In genomic region chr17:66982011-66982508, GRCh38 we compare ENCODE assay signal across 30 cellular contexts. TPM values are rescaled to one million over a fixed set of nuclear protein-coding genes. Genes with fewer than 3 reads are reported as not detected.
DNase-seq lines count a peak whose midpoint lies in the region; ATAC-seq, FAIRE-seq and TF ChIP-seq lines count a peak whose summit lies in the region.
"Had no signal": no experiment of that assay in that cellular context is flagged by ENCODE, and none has a peak within 500 bp of the region (broad histone marks: within the 10 kb centered on the region; RNA-seq: fewer than 3 reads in every experiment).

No MANE protein-coding gene starts in this region.

- no peak for TF ChIP-seq EP300 in K562 (IDR thresholded peaks at IDR 0.05; ENCODE audit: low read length)

- POLR2A ChIA-PET in BJ (lab: Charles Lee), result no interaction called here
- POLR2A ChIA-PET in K562 (lab: Yijun Ruan, JAX), result interaction anchor here (1.4 kb wide), 1 partner anchor 11 kb away, joined by 5 read pairs; no protein-coding TSS in a partner anchor
- POLR2A ChIA-PET in activated CD4-positive, alpha-beta T cell treated with anti-CD3 and anti-CD28 coated beads for 36 hours (lab: Charles Lee), result no interaction called here

- TF ChIP-seq RAD21 in K562 (CRISPR knock-in tag; conservative IDR thresholded peaks at IDR 0.05 in 1 of 2, IDR thresholded peaks at IDR 0.05 in 1 of 2), result no peak

- H3K36me3 Mint-ChIP-seq in activated CD4-positive, alpha-beta T cell treated with anti-CD3 and anti-CD28 coated beads for 36 hours (ENCODE audit: low read depth), result no peaks in the 10 kb centered on the region
- H3K36me3 Mint-ChIP-seq: activated naive CD8-positive, alpha-beta T cell treated with anti-CD3 and anti-CD28 coated beads for 36 hours had no signal

- WGBS in K562 (ENCODE audit: insufficient coverage, low coverage, missing lambda C conversion rate), result 5% methylated on average over 14 of the region's 14 CpGs

- H3K4me3 Mint-ChIP-seq in activated CD4-positive, alpha-beta T cell treated with anti-CD3 and anti-CD28 coated beads for 36 hours, result no peak overlapping the region
- H3K4me3 Mint-ChIP-seq: activated CD8-positive, alpha-beta T cell treated with anti-CD3 and anti-CD28 coated beads, Interleukin-2, amount 10 ng/mL, durations not matched to agents 7 days and 5 days; activated naive CD8-positive, alpha-beta T cell treated with anti-CD3 and anti-CD28 coated beads for 36 hours; T-helper 17 cell had no signal

- TF ChIP-seq CTCF in BJ (IDR thresholded peaks at IDR 0.05; ENCODE audit: insufficient read depth, low read depth, low read length) (no peak), K562 (IDR thresholded peaks at IDR 0.05 in 2 of 3, conservative IDR thresholded peaks at IDR 0.05 in 1 of 3; ENCODE audit: insufficient read depth in 2 of 3, low read depth in 1 of 3, low read length in 3 of 3) (no peak)

- H3K4me1 Mint-ChIP-seq in activated CD4-positive, alpha-beta T cell treated with anti-CD3 and anti-CD28 coated beads for 36 hours, result peaks cover 3% of the 10 kb centered on the region

- H3K27me3 ChIP-seq in BJ (ENCODE audit: control insufficient read depth, insufficient read depth, low read length), result peaks cover 42% of the 10 kb centered on the region
- H3K27me3 ChIP-seq in Karpas-422 (ENCODE audit: low read length), result no peaks in the 10 kb centered on the region
- H3K27me3 ChIP-seq in K562 (ENCODE audit: control insufficient read depth in 2 of 2, insufficient read depth in 2 of 2, low read length in 2 of 2), result peaks cover 10 to 51% of the 10 kb centered on the region in 2 experiments
- H3K27me3 ChIP-seq: thyroid gland had no signal

- H3K4me2 ChIP-seq in Karpas-422 (ENCODE audit: low read depth, low read length, poor library complexity, severe bottlenecking), result no peak overlapping the region
- H3K4me2 ChIP-seq in K562 (ENCODE audit: insufficient read depth, low read length), result no peak overlapping the region
- H3K4me2 ChIP-seq: hepatocyte, SK-N-SH had no signal

- H3K9me1 ChIP-seq in K562 (ENCODE audit: control insufficient read depth, insufficient read depth, low read length), result no peaks in the 10 kb centered on the region

- TF ChIP-seq POLR2A in K562 (conservative IDR thresholded peaks at IDR 0.05), result no peak

- H3K9me3 ChIP-seq in Karpas-422 (ENCODE audit: low read length) (no peaks in the 10 kb centered on the region), K562 (replicated peaks; ENCODE audit: control insufficient read depth, insufficient read depth, low read depth, low read length) (no peaks in the 10 kb centered on the region; the same call in 1 of the 2 replicates)
- H3K9me3 ChIP-seq: Caco-2, SK-N-SH, thyroid gland had no signal

- H3K79me2 ChIP-seq in Karpas-422 (ENCODE audit: low read length), result no peaks in the 10 kb centered on the region
- H3K79me2 ChIP-seq in K562 (ENCODE audit: control insufficient read depth, insufficient read depth, low read length), result no peaks in the 10 kb centered on the region
- H3K79me2 ChIP-seq: hepatocyte had no signal

- H4K20me1 ChIP-seq in Karpas-422 (ENCODE audit: insufficient read depth, low read depth, low read length), result no peaks in the 10 kb centered on the region
- peaks cover 6% of the 10 kb centered on the region; the same call in 1 of the 2 replicates for H4K20me1 ChIP-seq in K562 (replicated peaks; ENCODE audit: control insufficient read depth, insufficient read depth, low read length)

- H3K27ac ChIP-seq in Karpas-422 (ENCODE audit: low read length) (no peak overlapping the region), K562 (ENCODE audit: extremely low read depth, low read depth, low read length) (no peak overlapping the region)
- H3K27ac ChIP-seq: C4-2B, GM23248, hepatocyte, thyroid gland had no signal

- H3K36me3 ChIP-seq in BJ (ENCODE audit: control insufficient read depth, insufficient read depth, low read length) (no peaks in the 10 kb centered on the region), Karpas-422 (ENCODE audit: insufficient read depth, low read length) (no peaks in the 10 kb centered on the region), K562 (ENCODE audit: control insufficient read depth, insufficient read depth, low read length) (no peaks in the 10 kb centered on the region)
- H3K36me3 ChIP-seq: thyroid gland had no signal

- peak; percentile 61 for DNase-seq in BJ (ENCODE audit: low read depth)
- peak; percentile 44 for DNase-seq in Karpas-422
- DNase-seq in K562 (ENCODE audit: extremely low read depth in 1 of 4, low spot score in 3 of 4), result no peak
- DNase-seq in renal cortical epithelial cell (ENCODE audit: low read depth), result peak; percentile 62
- no peak for DNase-seq in activated naive CD4-positive, alpha-beta T cell treated with anti-CD3 and anti-CD28 coated beads, Interleukin-2, amount 50 U/mL, for 16 hours
- DNase-seq in AG08395 (ENCODE audit: low spot score), result no peak
- DNase-seq in activated CD4-positive, alpha-beta T cell treated with anti-CD3 and anti-CD28 coated beads for 36 hours, result no peak
- DNase-seq: ACHN; activated CD8-positive, alpha-beta T cell treated with anti-CD3 and anti-CD28 coated beads, Interleukin-2, amount 10 ng/mL, durations not matched to agents 7 days and 5 days; activated naive CD8-positive, alpha-beta T cell treated with anti-CD3 and anti-CD28 coated beads for 36 hours; Caco-2; caudate nucleus; DMS79 treated with DMSO at 0.1 percent for 48 hours; GM23248; KBM-7; left ventricle myocardium superior; NCI-H1417 treated with DMSO at 0.1 percent for 48 hours; NCI-H2081 treated with DMSO at 0.1 percent for 48 hours; NCI-H82; SK-N-SH; stimulated activated naive CD8-positive, alpha-beta T cell treated with anti-CD3 and anti-CD28 coated beads, Interleukin-15, Interleukin-2, amounts not matched to agents 100 U/mL and 50 U/mL, for 24 hours; T-helper 17 cell; thyroid gland had no signal

- ATAC-seq in K562, result no peak; the same call in 1 of the 3 replicates
- ATAC-seq in activated CD4-positive, alpha-beta T cell treated with anti-CD3 and anti-CD28 coated beads for 36 hours, result no peak
- no peak for ATAC-seq in GM21529 (IDR thresholded peaks at IDR 0.05; ENCODE audit: unreplicated experiment)
- ATAC-seq: activated CD8-positive, alpha-beta T cell treated with anti-CD3 and anti-CD28 coated beads, Interleukin-2, amount 10 ng/mL, durations not matched to agents 7 days and 5 days; left ventricle myocardium superior; stimulated activated naive CD8-positive, alpha-beta T cell treated with anti-CD3 and anti-CD28 coated beads, Interleukin-15, Interleukin-2, amounts not matched to agents 100 U/mL and 50 U/mL, for 24 hours; T-helper 17 cell had no signal

- no peak for FAIRE-seq in K562 (lab: Jason Lieb, UNC)
- FAIRE-seq: astrocyte, frontal cortex had no signal

- no peak overlapping the region for H3K27ac Mint-ChIP-seq in activated CD4-positive, alpha-beta T cell treated with anti-CD3 and anti-CD28 coated beads for 36 hours
- H3K27ac Mint-ChIP-seq: activated CD8-positive, alpha-beta T cell treated with anti-CD3 and anti-CD28 coated beads, Interleukin-2, amount 10 ng/mL, durations not matched to agents 7 days and 5 days; activated naive CD8-positive, alpha-beta T cell treated with anti-CD3 and anti-CD28 coated beads for 36 hours; progenitor cell of endocrine pancreas; T-helper 17 cell had no signal

- in situ Hi-C loops in K562 (cut with MboI), result no loop called here

- no TSS peak for BruUV-seq in K562 (replicated peaks; lab: Mats Ljungman, UMichigan)

- no peak overlapping the region for H3K4me3 ChIP-seq in BJ (ENCODE audit: low read depth, low read length)
- H3K4me3 ChIP-seq in Karpas-422 (ENCODE audit: low read length), result no peak overlapping the region
- no peak overlapping the region for H3K4me3 ChIP-seq in K562
- H3K4me3 ChIP-seq: GM23248, hepatocyte, thyroid gland had no signal

- H2AFZ ChIP-seq in Karpas-422 (ENCODE audit: low read length), result no peak overlapping the region
- no peak overlapping the region for H2AFZ ChIP-seq in K562 (ENCODE audit: low read depth, low read length)
- H2AFZ ChIP-seq: GM23248, hepatocyte had no signal

- no peaks in the 10 kb centered on the region for H3K9me2 ChIP-seq in Karpas-422 (replicated peaks; ENCODE audit: insufficient read depth, low read length)
- H3K9me2 ChIP-seq: SK-N-SH had no signal

- peaks cover 22% of the 10 kb centered on the region for H3K27me3 Mint-ChIP-seq in activated CD4-positive, alpha-beta T cell treated with anti-CD3 and anti-CD28 coated beads for 36 hours

- intact Hi-C loops in K562 (cut with micrococcal nuclease), result no loop called here
- intact Hi-C loops in activated CD4-positive, alpha-beta T cell treated with anti-CD3 and anti-CD28 coated beads for 36 hours (cut with DNase I, micrococcal nuclease), result no loop called here

- CTCF ChIA-PET in BJ (lab: Yijun Ruan, JAX) (interaction anchor here (0.6 kb wide), 1 partner anchor 817 kb away, joined by 3 read pairs; no protein-coding TSS in a partner anchor), K562 (lab: Yijun Ruan, JAX; ENCODE audit: low intra/inter-chr PET ratio) (no interaction called here)
- CTCF ChIA-PET in activated CD4-positive, alpha-beta T cell treated with anti-CD3 and anti-CD28 coated beads for 36 hours (lab: Charles Lee), result no interaction called here

- H3K9me3 Mint-ChIP-seq in activated CD4-positive, alpha-beta T cell treated with anti-CD3 and anti-CD28 coated beads for 36 hours (ENCODE audit: low read depth), result no peaks in the 10 kb centered on the region
- H3K9me3 Mint-ChIP-seq: activated naive CD8-positive, alpha-beta T cell treated with anti-CD3 and anti-CD28 coated beads for 36 hours had no signal

- H3K9ac ChIP-seq in Karpas-422 (ENCODE audit: low read length), result no peak overlapping the region
- no peak overlapping the region for H3K9ac ChIP-seq in K562 (ENCODE audit: insufficient read depth in 1 of 2, low read depth in 2 of 2, low read length in 2 of 2)
- H3K9ac ChIP-seq: GM23248, SK-N-SH had no signal

- H3K4me1 ChIP-seq in Karpas-422 (ENCODE audit: low read length) (no peaks in the 10 kb centered on the region), K562 (replicated peaks in 1 of 2; ENCODE audit: control insufficient read depth in 2 of 2, insufficient read depth in 2 of 2, low read length in 2 of 2) (no peaks in the 10 kb centered on the region; a peak in 1 of 5 replicates)

RNA-seq across cellular contexts. Expression of gene CACNG4, which starts 17.6 kb away (rescaled TPM):
- 0.02 and 0.06 TPM in 2 replicates for polyA plus RNA-seq in BJ (2011; rRNA removed)
- 0.05 TPM in 1 of 2 replicates, not detected in the other for polyA minus RNA-seq in BJ (2011; rRNA and poly(A)+ RNA removed)
- not detected in 2 replicates for total RNA-seq in Karpas-422 (2014; rRNA removed; shearing (Covaris generic); ENCODE audit: low replicate concordance)
- not detected in 2 replicates for total RNA-seq in K562 (2011; cell fraction: chromatin; rRNA removed; ENCODE audit: low replicate concordance)
- total RNA-seq in K562 (2011; cell fraction: nucleolus; rRNA removed), result not detected in 2 replicates
- total RNA-seq in K562 (2011; cell fraction: nucleoplasm; rRNA removed), result not detected in 2 replicates
- total RNA-seq in K562 (2014; rRNA removed), result not detected in 2 replicates
- not detected in 2 replicates for total RNA-seq in K562 (2014; rRNA removed; fragmentation: Illumina TruSeq; extraction: Trizol)
- total RNA-seq in K562 (2015; rRNA removed; fragmentation: Illumina TruSeq; extraction: Trizol), result not detected in 2 replicates
- total RNA-seq in K562 (2021), result 0.07 TPM in 1 of 2 replicates, not detected in the other
- not detected in 2 replicates for polyA plus RNA-seq in K562 (2011; rRNA removed)
- polyA plus RNA-seq in K562 (2011; cell fraction: cytosol; rRNA removed), result not detected in 2 replicates
- not detected in 2 replicates for polyA plus RNA-seq in K562 (2011; cell fraction: nucleus; rRNA removed)
- polyA plus RNA-seq in K562 (2012), result not detected in 2 replicates
- polyA plus RNA-seq in K562 (2014; fragmentation: Illumina TruSeq; extraction: Trizol), result not detected in 2 replicates
- not detected for polyA plus RNA-seq in K562 (2014; fragmentation: Nextera tagmentation; extraction: Ambion mirVana)
- not detected in 2 replicates for polyA plus RNA-seq in K562 (2014; rRNA removed)
- polyA minus RNA-seq in K562 (2011; rRNA and poly(A)+ RNA removed), result not detected in 2 replicates
- not detected in 2 replicates for polyA minus RNA-seq in K562 (2011; cell fraction: cytosol; rRNA and poly(A)+ RNA removed)
- polyA minus RNA-seq in K562 (2011; cell fraction: nucleus; rRNA and poly(A)+ RNA removed), result not detected in 2 replicates
- total RNA-seq in renal cortical epithelial cell, result not detected in 2 replicates
- not detected for total RNA-seq in activated CD4-positive, alpha-beta T cell treated with anti-CD3 and anti-CD28 coated beads for 36 hours
- total RNA-seq: activated CD8-positive, alpha-beta T cell treated with anti-CD3 and anti-CD28 coated beads, Interleukin-2, amount 10 ng/mL, durations not matched to agents 7 days and 5 days; activated naive CD8-positive, alpha-beta T cell treated with anti-CD3 and anti-CD28 coated beads for 36 hours; GM23248; left ventricle myocardium superior; mesenteric fat pad; T-helper 17 cell had no signal
- polyA plus RNA-seq: GM23248 had no signal

Comparison
In these comparisons a context has a peak if more than half of its experiments do, and no peak if none do; other contexts are left out.
1. DNase-seq: peak in BJ (single experiment), Karpas-422 (single experiment) and renal cortical epithelial cell (single experiment); none in K562 (0 of 4), activated naive CD4-positive, alpha-beta T cell treated with anti-CD3 and anti-CD28 coated beads, Interleukin-2, amount 50 U/mL, for 16 hours (single experiment), AG08395 (single experiment) and activated CD4-positive, alpha-beta T cell treated with anti-CD3 and anti-CD28 coated beads for 36 hours (single experiment).